20 cellular contexts compared by ENCODE assay signal in the genomic region with DNA sequence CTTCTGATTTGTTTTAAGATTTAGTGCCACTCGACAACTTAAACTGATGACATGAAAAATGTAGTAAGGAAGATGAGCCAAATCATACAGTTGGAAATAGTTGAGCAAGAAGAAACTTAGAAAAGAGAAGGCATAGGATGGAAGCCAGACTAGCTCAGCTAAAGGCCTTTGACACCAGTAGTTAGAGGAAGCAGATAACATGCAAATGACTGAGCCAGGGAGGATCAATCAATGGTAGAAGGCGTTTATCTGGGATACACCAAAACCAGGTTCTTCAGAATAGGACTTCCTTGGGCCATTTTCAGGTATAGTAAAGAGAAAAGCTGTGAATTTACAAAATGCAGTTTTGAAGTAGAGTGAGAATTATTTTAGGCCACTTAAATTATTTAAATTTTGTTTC.
"Had no signal": no experiment of that assay in that cellular context is flagged by ENCODE, and none has a peak within 500 bp of the region (broad histone marks: within the 10 kb centered on the region; RNA-seq: fewer than 3 reads in every experiment).

No MANE protein-coding gene starts in this region.

- H3K4me3 ChIP-seq: gastroesophageal sphincter, heart right ventricle, mucosa of descending colon, tibial artery had no signal

- H3K9me3 Mint-ChIP-seq: activated CD4-positive, alpha-beta memory T cell treated with anti-CD3 and anti-CD28 coated beads, Interleukin-2, amount 10 ng/mL, durations not matched to agents 7 days and 5 days; activated T-cell treated with anti-CD3 and anti-CD28 coated beads, Interleukin-2, amount 50 U/mL, for 4 hours; naive thymus-derived CD4-positive, alpha-beta T cell had no signal

- FAIRE-seq: islet of Langerhans, urothelium cell line had no signal

- H3K9me3 ChIP-seq: gastroesophageal sphincter, heart right ventricle, mucosa of descending colon, neutrophil, tibial artery had no signal

- H3K27me3 ChIP-seq: gastroesophageal sphincter, heart right ventricle, tibial artery had no signal

- DNase-seq: activated CD4-positive, alpha-beta memory T cell treated with anti-CD3 and anti-CD28 coated beads, Interleukin-2, amount 10 ng/mL, durations not matched to agents 7 days and 5 days; activated CD4-positive, alpha-beta T cell treated with anti-CD3 and anti-CD28 coated beads for 4 hours; activated effector memory CD4-positive, alpha-beta T cell treated with Interleukin-2 at 50 U/mL for 16 hours; activated naive CD4-positive, alpha-beta T cell treated with anti-CD3 and anti-CD28 coated beads, Interleukin-2, amount 50 U/mL, for 16 hours; activated T-cell treated with anti-CD3 and anti-CD28 coated beads, Interleukin-2, amount 50 U/mL, for 4 hours; dermis blood vessel endothelial cell; heart right ventricle; left colon; mammary epithelial cell; mucosa of descending colon; naive thymus-derived CD4-positive, alpha-beta T cell; stimulated activated CD4-positive, alpha-beta T cell treated with anti-CD3 and anti-CD28 coated beads, Interleukin-15, amount 100 ng/mL, for 24 hours; stimulated activated CD4-positive, alpha-beta T cell treated with anti-CD3 and anti-CD28 coated beads, Interleukin-4, amount 100 ng/mL, for 1 hour; stimulated activated naive CD4-positive, alpha-beta T cell; tibial artery; WERI-Rb-1 had no signal

- H3K4me3 Mint-ChIP-seq: activated CD4-positive, alpha-beta memory T cell treated with anti-CD3 and anti-CD28 coated beads, Interleukin-2, amount 10 ng/mL, durations not matched to agents 7 days and 5 days; activated T-cell treated with anti-CD3 and anti-CD28 coated beads, Interleukin-2, amount 50 U/mL, for 4 hours; naive thymus-derived CD4-positive, alpha-beta T cell had no signal

- ATAC-seq: activated T-cell treated with anti-CD3 and anti-CD28 coated beads, Interleukin-2, amount 50 U/mL, for 4 hours; gastroesophageal sphincter; heart right ventricle; left colon; mucosa of descending colon; naive thymus-derived CD4-positive, alpha-beta T cell had no signal

- H3K36me3 ChIP-seq: gastroesophageal sphincter, neutrophil, tibial artery, WERI-Rb-1 had no signal

- H3K27ac ChIP-seq: gastroesophageal sphincter, heart right ventricle, neutrophil, tibial artery, WERI-Rb-1 had no signal

- H3K27ac Mint-ChIP-seq: activated CD4-positive, alpha-beta memory T cell treated with anti-CD3 and anti-CD28 coated beads, Interleukin-2, amount 10 ng/mL, durations not matched to agents 7 days and 5 days; naive thymus-derived CD4-positive, alpha-beta T cell had no signal
